Comparison of ENCODE assay signal across 11 cellular contexts in genomic region chr12:111411187-111411764, GRCh38. TPM values are rescaled to one million over a fixed set of nuclear protein-coding genes. Genes with fewer than 3 reads are reported as not detected.
A peak's percentile ranks its signal among the peaks of the same experiment; 100 is the strongest.
DNase-seq lines count a peak whose midpoint lies in the region; ATAC-seq, FAIRE-seq and TF ChIP-seq lines count a peak whose summit lies in the region.
"Had no signal": no experiment of that assay in that cellular context is flagged by ENCODE, and none has a peak within 500 bp of the region (broad histone marks: within the 10 kb centered on the region; RNA-seq: fewer than 3 reads in every experiment).

No MANE protein-coding gene starts in this region.

- peak overlapping the region; percentile 45 for H3K4ac ChIP-seq in H1 (replicated peaks; ENCODE audit: insufficient read length, low read depth, low read length)

- H3K79me2 ChIP-seq in OCI-LY7 (ENCODE audit: insufficient read depth, low read depth, low read length) (peaks cover 82% of the 10 kb centered on the region), H1 (ENCODE audit: control insufficient read depth in 1 of 2, insufficient read depth in 2 of 2, low read length in 2 of 2) (peaks cover 44 to 92% of the 10 kb centered on the region in 2 experiments)

- H2BK15ac ChIP-seq in H1 (ENCODE audit: low read length) = peak overlapping the region; percentile 19; the same call in 1 of the 2 replicates

- peak overlapping the region; percentile 22 for H4K91ac ChIP-seq in H1 (replicated peaks; ENCODE audit: insufficient read length, low read length)

- peaks cover 16% of the 10 kb centered on the region for H3K79me1 ChIP-seq in H1 (ENCODE audit: low read depth, low read length)

- intact Hi-C loops in OCI-LY7 (cut with micrococcal nuclease; ENCODE audit: unreplicated experiment) = no loop called here
- intact Hi-C loops in gastrocnemius medialis (cut with DNase I; ENCODE audit: low total_unique reads) = no loop called here

- H3K4me3 ChIP-seq in OCI-LY7 (ENCODE audit: low read depth, low read length, poor library complexity, severe bottlenecking) (no peak overlapping the region), H1 (ENCODE audit: extremely low read depth in 1 of 4, insufficient read depth in 2 of 4, low read depth in 3 of 4, low read length in 4 of 4) (no peak overlapping the region; a peak in 1 of 8 replicates), gastrocnemius medialis (no peak overlapping the region)
- H3K4me3 ChIP-seq: hepatocyte had no signal

- peak overlapping the region; percentile 3; the same call in 1 of the 2 replicates for H2BK20ac ChIP-seq in H1 (ENCODE audit: low read length)

- H3K18ac ChIP-seq in H1 (ENCODE audit: extremely low read depth, low read length) = peak overlapping the region; percentile 62; the same call in 1 of the 2 replicates

- no TSS peak for BruUV-seq in OCI-LY7 (replicated peaks; lab: Mats Ljungman, UMichigan)

- H3K27me3 ChIP-seq in H1 (replicated peaks in 1 of 4; ENCODE audit: control insufficient read depth in 3 of 4, extremely low read depth in 1 of 4, insufficient read depth in 3 of 4, low read length in 3 of 4) = no peaks in the 10 kb centered on the region
- no peaks in the 10 kb centered on the region for H3K27me3 ChIP-seq in gastrocnemius medialis
- H3K27me3 ChIP-seq: hepatocyte had no signal

- H3K4me1 ChIP-seq in OCI-LY7 (ENCODE audit: insufficient read depth, low read length, poor library complexity, severe bottlenecking) (peaks cover 58% of the 10 kb centered on the region), H1 (replicated peaks in 1 of 4; ENCODE audit: control insufficient read depth in 3 of 4, insufficient read depth in 4 of 4, low read length in 3 of 4) (peaks cover 31 to 70% (median 49%) of the 10 kb centered on the region in 4 experiments), gastrocnemius medialis (peaks cover 69 to 70% of the 10 kb centered on the region in 2 donors)

- peak overlapping the region; percentile 94 for H2BK5ac ChIP-seq in H1 (ENCODE audit: low read depth, low read length)

- DNase-seq in Caki2 (ENCODE audit: low read depth) (peak; percentile 40), OCI-LY7 (ENCODE audit: low spot score) (no peak), H1 (ENCODE audit: low read depth in 1 of 2, low spot score in 2 of 2) (no peak), gastrocnemius medialis (no peak), mucosa of gallbladder (ENCODE audit: low spot score) (no peak), hepatic stellate cell (ENCODE audit: low spot score) (no peak), LoVo (ENCODE audit: low spot score) (no peak)
- DNase-seq: NCI-H82, posterior cingulate gyrus had no signal

- H4K8ac ChIP-seq in H1 (ENCODE audit: extremely low read depth, insufficient read depth, low read length) = peak overlapping the region; percentile 86; the same call in 1 of the 2 replicates

- peak overlapping the region; percentile 11; the same call in 1 of the 2 replicates for H3K4me2 ChIP-seq in OCI-LY7 (ENCODE audit: low read length)
- H3K4me2 ChIP-seq in H1 (ENCODE audit: insufficient read depth in 1 of 2, low read depth in 2 of 2, low read length in 2 of 2) = peak overlapping the region; percentile 40 to 54; a peak in 3 of 4 replicates
- H3K4me2 ChIP-seq: hepatocyte had no signal

- no peak overlapping the region for H2AK5ac ChIP-seq in H1 (ENCODE audit: low read depth, low read length)

- peaks cover 9% of the 10 kb centered on the region; the same call in 1 of the 2 replicates for H3K23me2 ChIP-seq in H1 (ENCODE audit: low read depth, low read length)

- no peak for TF ChIP-seq CTCF in OCI-LY7 (conservative IDR thresholded peaks at IDR 0.05; ENCODE audit: low read length)
- no peak for TF ChIP-seq CTCF in H1 (IDR thresholded peaks at IDR 0.05; ENCODE audit: control extremely low read depth in 1 of 3, insufficient read depth in 1 of 3, low read depth in 1 of 3, low read length in 3 of 3)
- TF ChIP-seq CTCF in gastrocnemius medialis (IDR thresholded peaks at IDR 0.05 in 4 of 5, conservative IDR thresholded peaks at IDR 0.05 in 1 of 5) = no peak

- no peak overlapping the region for H3K56ac ChIP-seq in H1 (replicated peaks; ENCODE audit: insufficient read length, low read depth, low read length)

- FAIRE-seq in H1 (lab: Jason Lieb, UNC) = no peak

- H4K5ac ChIP-seq in H1 (ENCODE audit: insufficient read length, low read depth, low read length) = peak overlapping the region; percentile 39

- WGBS in H1 (ENCODE audit: extremely low coverage in 1 of 2, insufficient coverage in 1 of 2, insufficient read length in 1 of 2, insufficient replicate concordance in 2 of 2, low coverage in 1 of 2, low lambda C conversion rate in 2 of 2, missing lambda C conversion rate in 1 of 2), 2 experiments = 83% methylated on average over 8 of the region's 8 CpGs; no CpG with 5 or more reads in 1 of the 2 experiments

- no peak overlapping the region for H3K9ac ChIP-seq in H1 (replicated peaks in 1 of 4; ENCODE audit: extremely low read depth in 1 of 4, low read depth in 3 of 4, low read length in 3 of 4)

- H3K9me2 ChIP-seq in OCI-LY7 (ENCODE audit: insufficient read depth, low read length) = no peaks in the 10 kb centered on the region

- in situ Hi-C loops in Caki2 (cut with HindIII; ENCODE audit: low pct_unique_long_range_greater_than_20kb, low sequenced_read_pairs) (no loop called here), gastrocnemius medialis (cut with MboI; ENCODE audit: low sequenced_read_pairs in 4 of 4) (no loop called here)

- TF ChIP-seq POLR2A in H1 (IDR thresholded peaks at IDR 0.05; ENCODE audit: control extremely low read depth in 1 of 2, low read depth in 2 of 2, low read length in 2 of 2) (no peak), gastrocnemius medialis (IDR thresholded peaks at IDR 0.05) (no peak)

- no peak for TF ChIP-seq EP300 in H1 (IDR thresholded peaks at IDR 0.05; ENCODE audit: borderline replicate concordance in 1 of 2, low read depth in 2 of 2, low read length in 2 of 2)

- POLR2A ChIA-PET in OCI-LY7 (lab: Charles Lee) = interaction anchor here (0.9 kb wide), 1 partner anchor 30 kb away, joined by 5 read pairs; no protein-coding TSS in a partner anchor
- POLR2A ChIA-PET in H1 (lab: Charles Lee; ENCODE audit: partially characterized antibody) = interaction anchor here (0.6 to 4.3 kb wide), 10 partner anchors 8 to 110 kb away, joined by 3 to 29 read pairs (median 5); no protein-coding TSS in a partner anchor

- H3K23ac ChIP-seq in H1 (ENCODE audit: insufficient read length) = no peak overlapping the region

- CTCF ChIA-PET in OCI-LY7 (lab: Charles Lee; ENCODE audit: unreplicated experiment) = no interaction called here
- CTCF ChIA-PET in H1 (lab: Charles Lee; ENCODE audit: partially characterized antibody) = interaction anchor here (2.8 to 22.8 kb wide), 6 partner anchors 8 to 37 kb away, joined by 9 to 838 read pairs (median 27); no protein-coding TSS in a partner anchor

- H2BK120ac ChIP-seq in H1 (replicated peaks; ENCODE audit: low read depth, low read length) = peak overlapping the region; percentile 34

- no peak overlapping the region for H3K14ac ChIP-seq in H1 (ENCODE audit: insufficient read length)

- TF ChIP-seq RAD21 in H1 (IDR thresholded peaks at IDR 0.05 in 1 of 2, conservative IDR thresholded peaks at IDR 0.05 in 1 of 2; ENCODE audit: low read depth in 2 of 2, low read length in 2 of 2) = no peak

- H4K20me1 ChIP-seq in OCI-LY7 (ENCODE audit: insufficient read depth, low read length) = peaks cover 22% of the 10 kb centered on the region
- peaks cover 21 to 32% of the 10 kb centered on the region in 2 experiments for H4K20me1 ChIP-seq in H1 (replicated peaks in 1 of 2; ENCODE audit: control insufficient read depth in 1 of 2, insufficient read depth in 2 of 2, low read length in 2 of 2)

- H3K27ac ChIP-seq in OCI-LY7 (ENCODE audit: low read depth, low read length, poor library complexity, severe bottlenecking) (peak overlapping the region; percentile 41), H1 (ENCODE audit: low read depth, low read length) (peak overlapping the region; percentile 63; the same call in 1 of the 2 replicates), gastrocnemius medialis (peak overlapping the region; percentile 72 to 83 (median 83))
- H3K27ac ChIP-seq: hepatocyte had no signal

- no peaks in the 10 kb centered on the region for H3K9me3 ChIP-seq in OCI-LY7 (ENCODE audit: low read length)
- no peaks in the 10 kb centered on the region for H3K9me3 ChIP-seq in H1 (ENCODE audit: insufficient read depth in 2 of 2, low read depth in 1 of 2, low read length in 1 of 2)
- no peaks in the 10 kb centered on the region for H3K9me3 ChIP-seq in gastrocnemius medialis

- H2AFZ ChIP-seq in OCI-LY7 (ENCODE audit: low read length) (no peak overlapping the region), H1 (ENCODE audit: low read length) (no peak overlapping the region)
- H2AFZ ChIP-seq: hepatocyte had no signal

- peaks cover 4% of the 10 kb centered on the region for H3K36me3 ChIP-seq in OCI-LY7 (ENCODE audit: insufficient read depth, low read length)
- H3K36me3 ChIP-seq in H1 (ENCODE audit: control insufficient read depth in 2 of 4, insufficient read depth in 4 of 4, low read length in 3 of 4) = peaks cover 0 to 2% (median 0%) of the 10 kb centered on the region in 4 experiments; a peak in 1 of 8 replicates
- no peaks in the 10 kb centered on the region for H3K36me3 ChIP-seq in gastrocnemius medialis

- H2BK12ac ChIP-seq in H1 (ENCODE audit: low read depth, low read length) = no peak overlapping the region; the same call in 1 of the 2 replicates

- ATAC-seq in gastrocnemius medialis (no peak), HG03280 (IDR thresholded peaks at IDR 0.05; ENCODE audit: unreplicated experiment) (no peak)

RNA-seq across cellular contexts. Expression of gene SH2B3, which starts 5.6 kb away (rescaled TPM):
- 7.7 and 11.1 TPM in 2 replicates for total RNA-seq in Caki2 (2014; rRNA removed; shearing (Covaris generic); ENCODE audit: low replicate concordance)
- 16.3 and 25.8 TPM in 2 replicates for total RNA-seq in OCI-LY7 (2014; rRNA removed; shearing (Covaris generic))
- total RNA-seq in OCI-LY7 (2022) (45.9 and 51.3 TPM in 2 replicates), gastrocnemius medialis (10 to 100 TPM; 10.4 to 20.0 (median 15.5) TPM), mucosa of gallbladder (21.8 TPM)
- total RNA-seq in H1 (2021; fragmentation: NEBNext Ultra II Directional; extraction: Animal tissue kit (Norgen Biotek cat#: 25700)) = 29.8 and 34.1 TPM in 2 replicates
- polyA plus RNA-seq in H1 (2011; rRNA removed) = 20.8 and 25.1 TPM in 2 replicates
- polyA plus RNA-seq in H1 (2011; cell fraction: cytosol; rRNA removed) = 18.3 TPM
- polyA plus RNA-seq in H1 (2011; cell fraction: nucleus; rRNA removed) = 18.8 TPM
- polyA plus RNA-seq in H1 (2012, experiment 1 of 2) = 18.4 to 20.9 TPM (median 20.6 TPM) in 4 replicates
- 12.1 TPM for polyA plus RNA-seq in H1 (2012, experiment 2 of 2)
- polyA plus RNA-seq in H1 (2013, experiment 1 of 2) = 20.8 TPM
- polyA plus RNA-seq in H1 (2013, experiment 2 of 2) = 21.5 TPM
- polyA minus RNA-seq in H1 (2011; rRNA and poly(A)+ RNA removed) = 12.6 and 17.8 TPM in 2 replicates
- 19.1 TPM for polyA minus RNA-seq in H1 (2011; cell fraction: cytosol; rRNA and poly(A)+ RNA removed)
- 14.7 TPM for polyA minus RNA-seq in H1 (2011; cell fraction: nucleus; rRNA and poly(A)+ RNA removed)

RNA-seq across cellular contexts. Expression of gene PHETA1, which starts 42.4 kb away (rescaled TPM):
- 7.3 and 33.3 TPM in 2 replicates for total RNA-seq in Caki2 (2014; rRNA removed; shearing (Covaris generic); ENCODE audit: low replicate concordance)
- 0.70 and 0.73 TPM in 2 replicates for total RNA-seq in OCI-LY7 (2014; rRNA removed; shearing (Covaris generic))
- total RNA-seq in OCI-LY7 (2022) (2.7 TPM in 2 replicates), gastrocnemius medialis (10 to 100 TPM in 3 of 4 donors, 1 to 10 TPM in 1; 8.7 to 16.7 (median 14.5) TPM), mucosa of gallbladder (24.1 TPM)
- total RNA-seq in H1 (2021; fragmentation: NEBNext Ultra II Directional; extraction: Animal tissue kit (Norgen Biotek cat#: 25700)) = 12.3 and 13.7 TPM in 2 replicates
- 5.2 and 9.7 TPM in 2 replicates for polyA plus RNA-seq in H1 (2011; rRNA removed)
- 7.1 TPM for polyA plus RNA-seq in H1 (2011; cell fraction: cytosol; rRNA removed)
- 8.6 TPM for polyA plus RNA-seq in H1 (2011; cell fraction: nucleus; rRNA removed)
- 5.3 to 9.2 TPM (median 8.8 TPM) in 4 replicates for polyA plus RNA-seq in H1 (2012, experiment 1 of 2)
- polyA plus RNA-seq in H1 (2012, experiment 2 of 2) = 12.2 TPM
- polyA plus RNA-seq in H1 (2013, experiment 1 of 2) = 6.6 TPM
- 6.6 TPM for polyA plus RNA-seq in H1 (2013, experiment 2 of 2)
- polyA minus RNA-seq in H1 (2011; rRNA and poly(A)+ RNA removed) = 2.0 and 2.5 TPM in 2 replicates
- 5.1 TPM for polyA minus RNA-seq in H1 (2011; cell fraction: cytosol; rRNA and poly(A)+ RNA removed)
- 5.7 TPM for polyA minus RNA-seq in H1 (2011; cell fraction: nucleus; rRNA and poly(A)+ RNA removed)
